In genomic region chr16:64051826-64052225, GRCh38 we compare ENCODE assay signal across 8 cellular contexts.
DNase-seq lines count a peak whose midpoint lies in the region; ATAC-seq and TF ChIP-seq lines count a peak whose summit lies in the region.
"Had no signal": no experiment of that assay in that cellular context is flagged by ENCODE, and none has a peak within 500 bp of the region (broad histone marks: within the 10 kb centered on the region; RNA-seq: fewer than 3 reads in every experiment).

No MANE protein-coding gene starts in this region.

- no peak overlapping the region for H3K4me2 ChIP-seq in mammary epithelial cell (ENCODE audit: insufficient read depth, low read depth, low read length)
- H3K4me2 ChIP-seq in osteoblast (ENCODE audit: insufficient read depth, low read length), result no peak overlapping the region

- no peaks in the 10 kb centered on the region for H3K9me3 ChIP-seq in mammary epithelial cell (replicated peaks; ENCODE audit: insufficient read depth, low read length)
- H3K9me3 ChIP-seq in osteoblast (ENCODE audit: low read depth, low read length), result no peaks in the 10 kb centered on the region

- no TSS peak for BruUV-seq in mammary epithelial cell (replicated peaks; lab: Mats Ljungman, UMichigan)

- H2AFZ ChIP-seq in mammary epithelial cell (ENCODE audit: low read depth, low read length) (no peak overlapping the region), osteoblast (ENCODE audit: low read length) (no peak overlapping the region)

- dilution Hi-C loops in mammary epithelial cell (cut with HindIII; ENCODE audit: low sequenced_read_pairs), result no loop called here

- H3K27me3 ChIP-seq in mammary epithelial cell (ENCODE audit: insufficient read depth, low read length), result no peaks in the 10 kb centered on the region
- no peaks in the 10 kb centered on the region for H3K27me3 ChIP-seq in osteoblast (ENCODE audit: insufficient read depth, low read length)

- H4K20me1 ChIP-seq in mammary epithelial cell (ENCODE audit: insufficient read depth, low read length), result no peaks in the 10 kb centered on the region
- no peaks in the 10 kb centered on the region for H4K20me1 ChIP-seq in osteoblast (ENCODE audit: insufficient read depth, low read length)

- no peaks in the 10 kb centered on the region for H3K4me1 ChIP-seq in mammary epithelial cell (ENCODE audit: insufficient read depth, low read length)
- no peaks in the 10 kb centered on the region for H3K4me1 ChIP-seq in osteoblast (ENCODE audit: insufficient read depth, low read length)

- H3K9ac ChIP-seq in mammary epithelial cell (ENCODE audit: insufficient read depth, low read length), result no peak overlapping the region

- peak; percentile 7 for DNase-seq in ELF-1 (ENCODE audit: low read depth, low spot score)
- peak; percentile 5 for DNase-seq in NCI-H345 (lab: John Stamatoyannopoulos, UW)
- peak; percentile 4 for DNase-seq in mammary epithelial cell
- no peak for DNase-seq in osteoblast (ENCODE audit: insufficient read length, low spot score, missing footprints)
- DNase-seq in NOMO-1 treated with dmso at 0.1 percent for 144 hours (lab: John Stamatoyannopoulos, UW; ENCODE audit: unreplicated experiment), result no peak

- TF ChIP-seq CTCF in mammary epithelial cell (conservative IDR thresholded peaks at IDR 0.05 in 1 of 2, IDR thresholded peaks at IDR 0.05 in 1 of 2; ENCODE audit: extremely low read depth in 1 of 2, insufficient read depth in 1 of 2, low read depth in 1 of 2, low read length in 2 of 2), result peak; percentile 43 to 48
- TF ChIP-seq CTCF in osteoblast (IDR thresholded peaks at IDR 0.05; ENCODE audit: extremely low read depth, low read depth, low read length), result peak; percentile 48

- no peak overlapping the region for H3K27ac ChIP-seq in mammary epithelial cell (ENCODE audit: insufficient read depth, low read depth, low read length)
- no peak overlapping the region for H3K27ac ChIP-seq in osteoblast (ENCODE audit: low read depth, low read length)
- H3K27ac ChIP-seq: HL-60 had no signal

- H3K79me2 ChIP-seq in mammary epithelial cell (ENCODE audit: insufficient read depth, low read length), result no peaks in the 10 kb centered on the region
- no peaks in the 10 kb centered on the region for H3K79me2 ChIP-seq in osteoblast (ENCODE audit: insufficient read depth, low read length)

- in situ Hi-C loops in mammary epithelial cell (cut with MboI; ENCODE audit: low sequenced_read_pairs in 2 of 2), result no loop called here

- intact Hi-C loops in mammary epithelial cell (cut with micrococcal nuclease), result loop anchor here (1.0 kb wide), 1 partner anchor 691 kb away; no protein-coding TSS in a partner anchor

- ATAC-seq in HG03039 (IDR thresholded peaks at IDR 0.05; ENCODE audit: unreplicated experiment) (no peak), HG03108 (IDR thresholded peaks at IDR 0.05; ENCODE audit: unreplicated experiment) (no peak)

- H3K36me3 ChIP-seq in mammary epithelial cell (ENCODE audit: insufficient read depth, low read length) (no peaks in the 10 kb centered on the region), osteoblast (ENCODE audit: insufficient read depth, low read length) (no peaks in the 10 kb centered on the region)

- CTCF ChIA-PET in mammary epithelial cell (lab: Charles Lee; ENCODE audit: low non-redundant PET), result no interaction called here

- H3K4me3 ChIP-seq in mammary epithelial cell (replicated peaks in 1 of 3; ENCODE audit: insufficient read depth in 1 of 3, low read depth in 2 of 3, low read length in 3 of 3) (no peak overlapping the region), osteoblast (ENCODE audit: insufficient read depth, low read length) (no peak overlapping the region)

Comparison
In these comparisons a context has a peak if more than half of its experiments do, and no peak if none do; other contexts are left out.
1. DNase-seq: peak in ELF-1 (single experiment), NCI-H345 (single experiment) and mammary epithelial cell (single experiment); none in osteoblast (single experiment) and NOMO-1 treated with dmso at 0.1 percent for 144 hours (single experiment).